In the genomic region with DNA sequence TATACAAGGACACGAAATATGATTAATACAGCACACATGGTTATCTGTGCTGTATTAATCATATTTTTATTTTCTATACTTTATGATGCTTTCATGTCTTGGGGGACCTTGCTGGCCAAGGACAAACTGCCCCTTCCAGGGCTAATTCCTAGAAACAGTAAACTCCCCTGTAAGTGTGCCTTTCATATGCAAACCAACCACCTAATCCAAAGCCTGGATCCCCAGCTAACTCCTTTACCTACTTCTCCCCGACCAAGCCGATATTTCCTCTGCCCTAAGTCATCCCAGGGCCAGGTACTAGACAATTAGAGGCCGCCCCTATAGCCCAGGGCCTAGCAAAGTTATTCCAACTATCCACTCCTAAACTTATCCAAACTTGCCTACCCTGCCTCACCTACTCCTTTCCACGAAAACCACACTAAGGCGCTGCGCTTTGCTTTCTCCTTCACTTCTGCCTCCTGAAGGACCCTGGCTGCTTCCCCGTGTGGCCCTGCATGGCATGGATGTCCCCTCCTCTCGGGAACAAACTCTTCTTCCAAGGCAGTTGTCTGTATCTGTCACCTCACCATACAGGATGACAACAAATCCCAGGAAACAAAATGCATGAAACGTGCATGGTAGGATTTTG, we compare ENCODE assay signal across 1 cellular context.
TF ChIP-seq lines count a peak whose summit lies in the region.

No MANE protein-coding gene starts in this region.

TF ChIP-seq in GM12878, 131 proteins besides CTCF, POLR2A, EP300 and RAD21:
- TF ChIP-seq ZNF384 (IDR thresholded peaks at IDR 0.05; ENCODE audit: borderline replicate concordance, low read depth, low read length), result no peak
